27 cellular contexts compared by ENCODE assay signal in the genomic region with DNA sequence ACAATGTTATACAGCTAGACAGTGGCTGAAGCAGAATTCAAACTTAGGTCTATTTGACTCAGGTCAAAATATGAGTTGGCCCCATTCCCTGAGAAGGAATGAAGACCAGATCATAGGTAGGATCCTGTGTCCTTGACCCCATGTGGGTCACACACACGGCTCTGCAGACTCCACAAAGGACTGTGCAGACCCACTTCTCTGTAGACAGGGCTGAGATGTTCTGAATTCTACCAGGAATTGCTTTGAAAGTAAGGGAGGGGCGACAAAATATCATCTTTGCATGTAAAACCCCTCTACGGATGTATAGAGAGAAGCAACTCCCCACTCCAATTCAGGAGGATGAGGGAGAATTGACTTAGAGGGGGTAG.
"Had no signal": no experiment of that assay in that cellular context is flagged by ENCODE, and none has a peak within 500 bp of the region (broad histone marks: within the 10 kb centered on the region; RNA-seq: fewer than 3 reads in every experiment).

No MANE protein-coding gene starts in this region.

- H3K9me3 Mint-ChIP-seq: activated CD8-positive, alpha-beta T cell treated with anti-CD3 and anti-CD28 coated beads for 36 hours; activated naive CD8-positive, alpha-beta T cell treated with anti-CD3 and anti-CD28 coated beads for 36 hours; activated naive CD8-positive, alpha-beta T cell treated with anti-CD3 and anti-CD28 coated beads, Interleukin-2, amount 50 U/mL, for 24 hours; T-helper 2 cell treated with Interferon-gamma antibody and Interleukin-4, amounts not matched to agents 5 μg/mL and 100 μg/mL, for 36 hours had no signal

- H3K27me3 ChIP-seq: ascending aorta, brain microvascular endothelial cell, gastrocnemius medialis, heart right ventricle, hepatocyte had no signal

- H3K4me1 Mint-ChIP-seq: activated naive CD4-positive, alpha-beta T cell treated with anti-CD3 and anti-CD28 coated beads, Interleukin-2, amount 50 U/mL, for 24 hours; activated naive CD8-positive, alpha-beta T cell treated with anti-CD3 and anti-CD28 coated beads for 36 hours; activated naive CD8-positive, alpha-beta T cell treated with anti-CD3 and anti-CD28 coated beads, Interleukin-2, amount 50 U/mL, for 24 hours; activated T-helper 17 cell treated with anti-CD3 and anti-CD28 coated beads, Interleukin-2, amount 50 U/mL, for 72 hours; central memory CD8-positive, alpha-beta T cell had no signal

- H3K4me2 ChIP-seq: hepatocyte had no signal

- H3K27ac Mint-ChIP-seq: activated CD8-positive, alpha-beta T cell treated with anti-CD3 and anti-CD28 coated beads for 36 hours; activated naive CD4-positive, alpha-beta T cell treated with anti-CD3 and anti-CD28 coated beads for 36 hours; activated naive CD4-positive, alpha-beta T cell treated with anti-CD3 and anti-CD28 coated beads, Interleukin-2, amount 50 U/mL, for 24 hours; activated naive CD8-positive, alpha-beta T cell treated with anti-CD3 and anti-CD28 coated beads for 36 hours; activated naive CD8-positive, alpha-beta T cell treated with anti-CD3 and anti-CD28 coated beads, Interleukin-2, amount 50 U/mL, for 24 hours; activated T-helper 17 cell treated with anti-CD3 and anti-CD28 coated beads, Interleukin-2, amount 50 U/mL, for 72 hours; dendritic cell treated with granulocyte-macrophage colony-stimulating factor and Interleukin-4, amounts not matched to agents 40 ng/mL and 50 ng/mL, for 4 days; endodermal cell; T-helper 17 cell; T-helper 2 cell treated with Interferon-gamma antibody and Interleukin-4, amounts not matched to agents 5 μg/mL and 100 μg/mL, for 36 hours had no signal

- H3K36me3 Mint-ChIP-seq: activated naive CD8-positive, alpha-beta T cell treated with anti-CD3 and anti-CD28 coated beads for 36 hours had no signal

- H2AFZ ChIP-seq: hepatocyte had no signal

- H3K4me1 ChIP-seq: ascending aorta, foreskin keratinocyte, gastrocnemius medialis had no signal

- DNase-seq: activated CD4-positive, alpha-beta T cell treated with anti-CD3 and anti-CD28 coated beads, Interleukin-2, amount 50 U/mL, for 1 hour; activated CD4-positive, CD25-positive, alpha-beta regulatory T cell; activated CD4-positive, CD25-positive, alpha-beta regulatory T cell treated with anti-CD3 and anti-CD28 coated beads, Interleukin-2, amount 50 U/mL, for 72 hours; activated CD8-positive, alpha-beta memory T cell treated with anti-CD3 and anti-CD28 coated beads for 24 hours; activated effector memory CD4-positive, alpha-beta T cell treated with Interleukin-2 at 50 U/mL for 16 hours; activated naive CD8-positive, alpha-beta T cell treated with anti-CD3 and anti-CD28 coated beads, Interleukin-2, amount 50 U/mL, for 24 hours; activated T-cell treated with anti-CD3 and anti-CD28 coated beads, Interleukin-2, amount 50 U/mL, for 4 hours; effector memory CD4-positive, alpha-beta T cell; T-helper 17 cell had no signal

- H3K36me3 ChIP-seq: ascending aorta, brain microvascular endothelial cell, gastrocnemius medialis, heart right ventricle had no signal

- FAIRE-seq: bronchial epithelial cell had no signal

- H3K79me2 ChIP-seq: hepatocyte had no signal

- H3K4me3 ChIP-seq: ascending aorta, coronary artery, dorsolateral prefrontal cortex, gastrocnemius medialis, heart right ventricle, hepatocyte had no signal

- H3K4me3 Mint-ChIP-seq: activated CD8-positive, alpha-beta T cell treated with anti-CD3 and anti-CD28 coated beads for 36 hours; activated naive CD4-positive, alpha-beta T cell treated with anti-CD3 and anti-CD28 coated beads for 36 hours; activated naive CD4-positive, alpha-beta T cell treated with anti-CD3 and anti-CD28 coated beads, Interleukin-2, amount 50 U/mL, for 24 hours; activated naive CD8-positive, alpha-beta T cell treated with anti-CD3 and anti-CD28 coated beads for 36 hours; activated naive CD8-positive, alpha-beta T cell treated with anti-CD3 and anti-CD28 coated beads, Interleukin-2, amount 50 U/mL, for 24 hours; activated T-cell treated with anti-CD3 and anti-CD28 coated beads, Interleukin-2, amount 50 U/mL, for 4 hours; activated T-helper 17 cell treated with anti-CD3 and anti-CD28 coated beads, Interleukin-2, amount 50 U/mL, for 72 hours; central memory CD8-positive, alpha-beta T cell; dendritic cell treated with granulocyte-macrophage colony-stimulating factor and Interleukin-4, amounts not matched to agents 40 ng/mL and 50 ng/mL, for 4 days; endodermal cell; T-helper 17 cell; T-helper 2 cell treated with Interferon-gamma antibody and Interleukin-4, amounts not matched to agents 5 μg/mL and 100 μg/mL, for 36 hours had no signal

- H3K9me3 ChIP-seq: ascending aorta, gastrocnemius medialis had no signal

- H3K27ac ChIP-seq: ascending aorta, brain microvascular endothelial cell, coronary artery, dorsolateral prefrontal cortex, foreskin keratinocyte, gastrocnemius medialis, heart right ventricle, hepatocyte had no signal
